ENCODE assay signal across 15 cellular contexts in genomic region chr7:101319401-101319800, GRCh38. TPM values are rescaled to one million over a fixed set of nuclear protein-coding genes. Genes with fewer than 3 reads are reported as not detected.
DNase-seq lines count a peak whose midpoint lies in the region; TF ChIP-seq lines count a peak whose summit lies in the region.
"Had no signal": no experiment of that assay in that cellular context is flagged by ENCODE, and none has a peak within 500 bp of the region (broad histone marks: within the 10 kb centered on the region; RNA-seq: fewer than 3 reads in every experiment).

No MANE protein-coding gene starts in this region.

- intact Hi-C loops in tibial artery (cut with DNase I; ENCODE audit: low total_unique reads) = no loop called here

- TF ChIP-seq CTCF in brain microvascular endothelial cell (IDR thresholded peaks at IDR 0.05; ENCODE audit: low read depth, low read length, missing control alignments) (no peak), tibial artery (IDR thresholded peaks at IDR 0.05) (no peak)

- H3K36me3 ChIP-seq in brain microvascular endothelial cell (replicated peaks) (peaks cover 3% of the 10 kb centered on the region), tibial artery (peaks cover 6 to 42% (median 25%) of the 10 kb centered on the region in 3 donors)

- in situ Hi-C loops in brain microvascular endothelial cell (cut with HindIII; ENCODE audit: low pct_ligation_motif_present, low sequenced_read_pairs) = no loop called here

- H3K27ac ChIP-seq in brain microvascular endothelial cell (no peak overlapping the region), tibial artery (no peak overlapping the region)
- H3K27ac ChIP-seq: C4-2B had no signal

- H3K4me3 ChIP-seq in brain microvascular endothelial cell (ENCODE audit: low read depth, low read length) (no peak overlapping the region), tibial artery (no peak overlapping the region)
- H3K4me3 ChIP-seq: HAP-1 had no signal

- peaks cover 0 to 13% (median 8%) of the 10 kb centered on the region in 4 donors for H3K4me1 ChIP-seq in tibial artery

- H3K27me3 ChIP-seq in brain microvascular endothelial cell (replicated peaks) (no peaks in the 10 kb centered on the region), tibial artery (no peaks in the 10 kb centered on the region)

- no peaks in the 10 kb centered on the region for H3K9me3 ChIP-seq in tibial artery
- H3K9me3 ChIP-seq: Caco-2, HAP-1 had no signal

- DNase-seq in LHCN-M2 (ENCODE audit: low read depth) (peak; percentile 65), brain microvascular endothelial cell (peak; percentile 10), kidney tubule cell (ENCODE audit: low spot score) (peak; percentile 17), tibial artery (no peak), NCI-H2029 (lab: John Stamatoyannopoulos, UW) (no peak)
- no peak for DNase-seq in activated CD8-positive, alpha-beta memory T cell treated with anti-CD3 and anti-CD28 coated beads for 24 hours
- no peak for DNase-seq in activated CD4-positive, CD25-positive, alpha-beta regulatory T cell (lab: John Stamatoyannopoulos, UW)
- DNase-seq: ACHN; Caco-2; CD4-positive, alpha-beta T cell; DMS79 treated with DMSO at 0.1 percent for 48 hours had no signal

RNA-seq across cellular contexts. Expression of gene IFT22, which starts 2.2 kb away (rescaled TPM):
- total RNA-seq in LHCN-M2 (2014; rRNA removed) = 41.2 and 44.5 TPM in 2 replicates
- polyA plus RNA-seq in LHCN-M2 (2012) = 50.2 TPM

RNA-seq across cellular contexts. Expression of gene COL26A1, which starts 43.3 kb away (rescaled TPM):
- total RNA-seq in LHCN-M2 (2014; rRNA removed) = not detected in 2 replicates
- not detected for polyA plus RNA-seq in LHCN-M2 (2012)
- total RNA-seq: CD4-positive, alpha-beta T cell; H4; HT-29 had no signal

Comparison
In these comparisons a context has a peak if more than half of its experiments do, and no peak if none do; other contexts are left out.
1. DNase-seq: peak in LHCN-M2 (single experiment), brain microvascular endothelial cell (single experiment) and kidney tubule cell (single experiment); none in activated CD8-positive, alpha-beta memory T cell treated with anti-CD3 and anti-CD28 coated beads for 24 hours (single experiment), tibial artery (0 of 2), NCI-H2029 (single experiment) and activated CD4-positive, CD25-positive, alpha-beta regulatory T cell (0 of 4).